Comparison of ENCODE assay signal across 8 cellular contexts in genomic region chr19:2207991-2208860, GRCh38. TPM values are rescaled to one million over a fixed set of nuclear protein-coding genes. Genes with fewer than 3 reads are reported as not detected.
DNase-seq lines count a peak whose midpoint lies in the region; ATAC-seq, FAIRE-seq and TF ChIP-seq lines count a peak whose summit lies in the region.

No MANE protein-coding gene starts in this region.

- ATAC-seq in GM18907 (IDR thresholded peaks at IDR 0.05; ENCODE audit: unreplicated experiment) (no peak), GM21786 (IDR thresholded peaks at IDR 0.05; ENCODE audit: unreplicated experiment) (no peak)

- DNase-seq in GM10266 (ENCODE audit: extremely low spot score) (peak; percentile 71), Peyer's patch (peak; percentile 74 to 82 (median 78)), foreskin fibroblast (peak; percentile 86 to 96), small intestine (peak; percentile 60), MM.1S (no peak), NCI-H2081 treated with DMSO at 0.1 percent for 48 hours (lab: John Stamatoyannopoulos, UW) (no peak)

- H3F3A ChIP-seq in MM.1S (ENCODE audit: insufficient read depth, low read length) = no peaks in the 10 kb centered on the region

- TF ChIP-seq POLR2A in Peyer's patch (IDR thresholded peaks at IDR 0.05) = no peak

- H2AFZ ChIP-seq in MM.1S (ENCODE audit: low read length) = no peak overlapping the region

- H3K27ac ChIP-seq in Peyer's patch = no peak overlapping the region
- H3K27ac ChIP-seq in small intestine (ENCODE audit: low read depth in 1 of 2, low read length in 1 of 2) = no peak overlapping the region
- no peak overlapping the region for H3K27ac ChIP-seq in MM.1S (ENCODE audit: low read length)

- no peaks in the 10 kb centered on the region for H3K9me3 ChIP-seq in Peyer's patch
- no peaks in the 10 kb centered on the region for H3K9me3 ChIP-seq in small intestine (ENCODE audit: control insufficient read depth, low read depth)
- H3K9me3 ChIP-seq in MM.1S (replicated peaks; ENCODE audit: insufficient read depth, low read length) = no peaks in the 10 kb centered on the region

- H3K4me3 ChIP-seq in Peyer's patch (no peak overlapping the region), foreskin fibroblast (ENCODE audit: low read depth in 1 of 2, low read length in 2 of 2) (peak overlapping the region in 1 of 2 donors; percentile 18), small intestine (ENCODE audit: low read depth in 1 of 2, low read length in 2 of 2) (no peak overlapping the region), MM.1S (ENCODE audit: low read length) (no peak overlapping the region)

- H3K4me1 ChIP-seq in Peyer's patch (peaks cover 0 to 12% (median 0%) of the 10 kb centered on the region in 4 donors), small intestine (ENCODE audit: control insufficient read depth in 2 of 2, insufficient read depth in 1 of 2, low read depth in 1 of 2, low read length in 1 of 2) (no peaks in the 10 kb centered on the region), MM.1S (ENCODE audit: low read length) (no peaks in the 10 kb centered on the region)

- H3K4me2 ChIP-seq in MM.1S (ENCODE audit: low read depth, low read length) = no peak overlapping the region

- no peaks in the 10 kb centered on the region for H4K20me1 ChIP-seq in MM.1S (ENCODE audit: insufficient read depth, low read length)

- no peaks in the 10 kb centered on the region for H3K27me3 ChIP-seq in Peyer's patch
- H3K27me3 ChIP-seq in small intestine (ENCODE audit: control insufficient read depth in 2 of 2, insufficient read depth in 2 of 2, low read length in 2 of 2) = no peaks in the 10 kb centered on the region
- no peaks in the 10 kb centered on the region for H3K27me3 ChIP-seq in MM.1S (replicated peaks; ENCODE audit: insufficient read depth, low read length)

- peaks cover 53% of the 10 kb centered on the region for H3K79me2 ChIP-seq in MM.1S (ENCODE audit: low read length)

- no peak for FAIRE-seq in small intestine (lab: Jason Lieb, UNC)

- no peak for TF ChIP-seq CTCF in GM10266 (IDR thresholded peaks at IDR 0.05; ENCODE audit: control insufficient read depth, insufficient read depth, low read depth, missing control alignments)
- peak in 3 of 6 experiments; percentile 14 to 27 (median 21) for TF ChIP-seq CTCF in Peyer's patch (IDR thresholded peaks at IDR 0.05)
- TF ChIP-seq CTCF in foreskin fibroblast (IDR thresholded peaks at IDR 0.05; ENCODE audit: low read depth, low read length) = peak; percentile 25
- no peak for TF ChIP-seq CTCF in MM.1S (IDR thresholded peaks at IDR 0.05; ENCODE audit: low read length)

- peaks cover 0 to 65% (median 0%) of the 10 kb centered on the region in 3 donors for H3K36me3 ChIP-seq in Peyer's patch
- H3K36me3 ChIP-seq in small intestine (ENCODE audit: control insufficient read depth in 2 of 2, insufficient read depth in 2 of 2, low read length in 2 of 2) = peaks cover 8 to 28% of the 10 kb centered on the region in 2 donors
- H3K36me3 ChIP-seq in MM.1S (replicated peaks; ENCODE audit: insufficient read depth, low read length) = peaks cover 11% of the 10 kb centered on the region; the same call in 1 of the 2 replicates

- H3K9me2 ChIP-seq in MM.1S (replicated peaks; ENCODE audit: insufficient read depth, low read length) = no peaks in the 10 kb centered on the region

- H3K9ac ChIP-seq in MM.1S (ENCODE audit: low read length) = no peak overlapping the region

- WGBS in small intestine, 3 donors = 68 to 77% (median 76%) methylated on average over 34 to 36 of the region's 36 CpGs

RNA-seq across cellular contexts. Expression of gene PLEKHJ1, which starts 27.9 kb away (rescaled TPM):
- total RNA-seq in Peyer's patch = 100 to 1,000 TPM; 156 to 298 (median 227) TPM
- polyA plus RNA-seq in small intestine = 100 to 1,000 TPM; 269 to 307 (median 286) TPM

RNA-seq across cellular contexts. Expression of gene SF3A2, which starts 28.4 kb away (rescaled TPM):
- total RNA-seq in Peyer's patch = 100 to 1,000 TPM in 1 of 4 donors, 10 to 100 TPM in 3; 38.7 to 133 (median 72.3) TPM
- polyA plus RNA-seq in small intestine = 10 to 100 TPM; 31.8 to 45.5 (median 35.1) TPM

RNA-seq across cellular contexts. Expression of gene AMH, which starts 40.9 kb away (rescaled TPM):
- total RNA-seq in Peyer's patch = 1 to 10 TPM in 2 of 4 donors, under 1 TPM in 1, not detected in 1; 0.95 to 4.7 (median 1.6) TPM
- polyA plus RNA-seq in small intestine = 1 to 10 TPM; 1.1 to 3.0 (median 1.9) TPM

RNA-seq across cellular contexts. Expression of gene DOT1L, which starts 44.5 kb away (rescaled TPM):
- total RNA-seq in Peyer's patch = 100 to 1,000 TPM in 1 of 4 donors, 10 to 100 TPM in 3; 67.8 to 167 (median 74.0) TPM
- 10 to 100 TPM; 15.1 to 22.8 (median 18.2) TPM for polyA plus RNA-seq in small intestine

RNA-seq across cellular contexts. Expression of gene JSRP1, which starts 48.0 kb away (rescaled TPM):
- total RNA-seq in Peyer's patch = not detected
- 1 to 10 TPM in 2 of 3 donors, under 1 TPM in 1; 0.69 to 1.9 (median 1.3) TPM for polyA plus RNA-seq in small intestine

Comparison
In these comparisons a context has a peak if more than half of its experiments do, and no peak if none do; other contexts are left out.
1. DNase-seq: peak in GM10266 (single experiment), Peyer's patch (3 of 3), foreskin fibroblast (2 of 2) and small intestine (single experiment); none in MM.1S (single experiment) and NCI-H2081 treated with DMSO at 0.1 percent for 48 hours (single experiment).